8 cellular contexts compared by ENCODE assay signal in the genomic region with DNA sequence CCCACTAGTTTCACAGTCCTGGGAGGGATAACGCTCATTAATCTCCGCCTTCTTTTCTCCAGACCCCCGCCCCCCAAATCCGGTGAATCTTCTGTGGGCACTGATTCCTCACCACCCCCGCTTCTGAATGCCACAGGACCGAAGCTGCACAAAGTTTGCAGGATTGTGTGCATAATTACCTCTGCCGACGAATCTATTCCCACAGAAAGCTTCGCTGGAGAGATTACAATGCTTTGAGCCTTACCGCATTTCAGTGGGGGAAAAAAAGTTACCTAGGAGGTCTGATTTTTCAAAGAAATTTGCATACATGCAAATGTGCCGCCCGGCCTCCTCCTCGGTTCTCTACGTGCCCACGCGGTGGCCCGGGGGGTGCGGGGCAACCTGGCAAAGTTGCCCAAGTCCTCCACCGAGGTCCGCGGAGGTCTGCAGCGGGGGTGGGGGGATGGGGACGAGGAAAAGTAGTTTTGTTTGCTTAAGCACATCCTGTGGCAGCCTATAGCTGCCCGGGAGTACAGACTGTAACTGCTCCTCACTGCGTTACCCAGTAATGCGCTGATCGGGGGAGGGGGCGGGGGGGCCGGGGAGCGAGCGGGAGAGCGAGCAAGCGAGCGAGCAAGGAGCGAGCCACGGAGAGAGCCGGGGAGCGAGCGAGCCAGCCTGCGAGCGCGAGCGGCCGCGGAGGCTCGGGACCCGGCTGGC. TPM values are rescaled to one million over a fixed set of nuclear protein-coding genes. Genes with fewer than 3 reads are reported as not detected.
DNase-seq lines count a peak whose midpoint lies in the region; ATAC-seq and TF ChIP-seq lines count a peak whose summit lies in the region.

No MANE protein-coding gene starts in this region.

- H3K4me3 ChIP-seq in PC-9 (peak overlapping the region; percentile 90), fibroblast of villous mesenchyme (ENCODE audit: low read depth, low read length) (peak overlapping the region; percentile 80), neural progenitor cell (peak overlapping the region; percentile 64), upper lobe of right lung (peak overlapping the region; percentile 85)

- H3K9ac ChIP-seq in neural progenitor cell, result no peak overlapping the region

- BruUV-seq in PC-9 (replicated peaks; lab: Mats Ljungman, UMichigan), result no TSS peak

- H4K20me1 ChIP-seq in PC-9 (ENCODE audit: insufficient read depth), result no peaks in the 10 kb centered on the region; the same call in 1 of the 2 replicates
- H4K20me1 ChIP-seq in neural progenitor cell (ENCODE audit: low read depth), result peaks cover 46% of the 10 kb centered on the region

- H2AFZ ChIP-seq in PC-9 (peak overlapping the region; percentile 78), neural progenitor cell (replicated peaks) (peak overlapping the region; percentile 36)

- H3K4me2 ChIP-seq in PC-9 (peak overlapping the region; percentile 98), neural progenitor cell (peak overlapping the region; percentile 96)

- TF ChIP-seq CTCF in PC-9 (conservative IDR thresholded peaks at IDR 0.05) (no peak), fibroblast of villous mesenchyme (IDR thresholded peaks at IDR 0.05; ENCODE audit: insufficient read depth, low read depth, low read length) (no peak), neural progenitor cell (IDR thresholded peaks at IDR 0.05) (no peak), upper lobe of right lung (IDR thresholded peaks at IDR 0.05) (no peak)

- H3K27me3 Mint-ChIP-seq in neural progenitor cell (ENCODE audit: insufficient read depth, low read depth), result peaks cover 35% of the 10 kb centered on the region

- H3K36me3 ChIP-seq in PC-9 (ENCODE audit: low read depth) (no peaks in the 10 kb centered on the region), neural progenitor cell (no peaks in the 10 kb centered on the region), upper lobe of right lung (no peaks in the 10 kb centered on the region)

- H3K9me3 ChIP-seq in PC-9 (ENCODE audit: insufficient read depth, low read depth), result no peaks in the 10 kb centered on the region
- no peaks in the 10 kb centered on the region for H3K9me3 ChIP-seq in neural progenitor cell (ENCODE audit: low read depth)
- H3K9me3 ChIP-seq in upper lobe of right lung, result no peaks in the 10 kb centered on the region

- ATAC-seq in upper lobe of right lung (peak; percentile 2), GM18907 (IDR thresholded peaks at IDR 0.05; ENCODE audit: unreplicated experiment) (no peak)

- H3F3A ChIP-seq in PC-9 (ENCODE audit: insufficient read depth, low read depth) (peaks cover 27% of the 10 kb centered on the region), neural progenitor cell (ENCODE audit: low read depth) (peaks cover 55% of the 10 kb centered on the region)

- H3K27ac ChIP-seq in PC-9 (peak overlapping the region; percentile 30), neural progenitor cell (no peak overlapping the region), upper lobe of right lung (peak overlapping the region; percentile 89)

- intact Hi-C loops in PC-9 (cut with micrococcal nuclease; ENCODE audit: unreplicated experiment), result loop anchor here (1.0 kb wide), 1 partner anchor 58 kb away; no protein-coding TSS in a partner anchor
- intact Hi-C loops in upper lobe of right lung (cut with DNase I), result no loop called here

- peaks cover 6% of the 10 kb centered on the region for H3K36me3 Mint-ChIP-seq in neural progenitor cell

- H3K9me2 ChIP-seq in PC-9 (ENCODE audit: insufficient read depth), result no peaks in the 10 kb centered on the region

- POLR2A ChIA-PET in HEK293T (lab: Yijun Ruan, JAX), result interaction anchor here (0.5 to 2.2 kb wide), 16 partner anchors 12 to 310 kb away, joined by 3 to 12 read pairs (median 3); no protein-coding TSS in a partner anchor
- POLR2A ChIA-PET in PC-9 (lab: Charles Lee; ENCODE audit: unreplicated experiment), result interaction anchor here (0.5 to 0.6 kb wide), 5 partner anchors 59 to 668 kb away, joined by 3 to 12 read pairs (median 5); no protein-coding TSS in a partner anchor

- peak overlapping the region; percentile 72 for H3K27ac Mint-ChIP-seq in neural progenitor cell

- peak overlapping the region; percentile 90 for H3K4me3 Mint-ChIP-seq in neural progenitor cell

- no peaks in the 10 kb centered on the region for H3K27me3 ChIP-seq in PC-9 (ENCODE audit: insufficient read depth, low read depth)
- peaks cover 92% of the 10 kb centered on the region for H3K27me3 ChIP-seq in neural progenitor cell
- H3K27me3 ChIP-seq in upper lobe of right lung, result no peaks in the 10 kb centered on the region

- CTCF ChIA-PET in HEK293T (lab: Yijun Ruan, JAX), result interaction anchor here (0.6 to 0.7 kb wide), 3 partner anchors 13 to 309 kb away, joined by 3 to 6 read pairs (median 3); no protein-coding TSS in a partner anchor
- CTCF ChIA-PET in PC-9 (lab: Charles Lee), result interaction anchor here (0.6 to 1.4 kb wide), 5 partner anchors 22 to 628 kb away, joined by 3 to 13 read pairs (median 5); no protein-coding TSS in a partner anchor

- DNase-seq in HEK293T (ENCODE audit: extremely low spot score) (peak; percentile 73), PC-9 (peak; percentile 44 to 55), activated gamma-delta T cell treated with Interleukin-2 at 50 U/mL for 16 hours (peak; percentile 41), fibroblast of villous mesenchyme (ENCODE audit: low read depth) (peak; percentile 83), neural progenitor cell (ENCODE audit: low spot score) (peak; percentile 74), upper lobe of right lung (peak; percentile 77), 8988T (no peak)

- peaks cover 45% of the 10 kb centered on the region for H3K4me1 Mint-ChIP-seq in neural progenitor cell

- peaks cover 3% of the 10 kb centered on the region for H3K9me3 Mint-ChIP-seq in neural progenitor cell

- H3K4me1 ChIP-seq in PC-9 (replicated peaks; ENCODE audit: insufficient read depth) (peaks cover 66% of the 10 kb centered on the region), neural progenitor cell (peaks cover 14% of the 10 kb centered on the region), upper lobe of right lung (peaks cover 34% of the 10 kb centered on the region)

- H3K79me2 ChIP-seq in PC-9 (ENCODE audit: low read depth), result peaks cover 36% of the 10 kb centered on the region
- no peaks in the 10 kb centered on the region for H3K79me2 ChIP-seq in neural progenitor cell (ENCODE audit: low read depth)

TF ChIP-seq in HEK293T, 16 proteins besides CTCF, POLR2A, EP300 and RAD21:
- no peak for TF ChIP-seq FOXA1 (IDR thresholded peaks at IDR 0.05)
- no peak for TF ChIP-seq LEF1 (IDR thresholded peaks at IDR 0.05; ENCODE audit: borderline replicate concordance)
- no peak for TF ChIP-seq FOXK2 (IDR thresholded peaks at IDR 0.05)
- TF ChIP-seq CTBP1 (IDR thresholded peaks at IDR 0.05; ENCODE audit: borderline replicate concordance), result peak; percentile 60; the same call in 1 of the 2 replicates
- TF ChIP-seq TARDBP (IDR thresholded peaks at IDR 0.05), result no peak
- TF ChIP-seq FOXM1 (IDR thresholded peaks at IDR 0.05; ENCODE audit: borderline replicate concordance), result no peak

RNA-seq across cellular contexts. Expression of gene NFIA, which starts 0.6 kb away (rescaled TPM):
- total RNA-seq in PC-9 (2021) (26.7 and 32.8 TPM in 2 replicates), fibroblast of villous mesenchyme (4.8 and 10.4 TPM in 2 replicates), neural progenitor cell (ENCODE audit: low replicate concordance) (1.7 and 5.3 TPM in 2 replicates), upper lobe of right lung (66.6 TPM)
